Comparison of ENCODE assay signal across 18 cellular contexts in genomic region chr9:76574171-76574767, GRCh38.
DNase-seq lines count a peak whose midpoint lies in the region; ATAC-seq and TF ChIP-seq lines count a peak whose summit lies in the region.
"Had no signal": no experiment of that assay in that cellular context is flagged by ENCODE, and none has a peak within 500 bp of the region (broad histone marks: within the 10 kb centered on the region; RNA-seq: fewer than 3 reads in every experiment).

No MANE protein-coding gene starts in this region.

- no peak overlapping the region for H3K4me3 ChIP-seq in osteoblast (ENCODE audit: insufficient read depth, low read length)
- no peak overlapping the region for H3K4me3 ChIP-seq in PC-3 (ENCODE audit: low read length)
- H3K4me3 ChIP-seq: BLaER1, testis had no signal

- no peaks in the 10 kb centered on the region for H3K9me2 ChIP-seq in PC-3 (replicated peaks; ENCODE audit: low read length)

- H3K9me3 ChIP-seq in osteoblast (ENCODE audit: low read depth, low read length) (peaks cover 5% of the 10 kb centered on the region), PC-3 (ENCODE audit: low read length) (no peaks in the 10 kb centered on the region)
- H3K9me3 ChIP-seq: testis had no signal

- H3K4me3 Mint-ChIP-seq in activated T-helper 2 cell treated with anti-CD3 and anti-CD28 coated beads, Interferon-gamma antibody, Interleukin-2, Interleukin-4, amounts not matched to agents 10 μg/mL and 5 μg/mL and 100 μg/mL, durations not matched to agents 14 hours and 24 hours and 36 hours (ENCODE audit: low read depth): no peak overlapping the region

- H3K79me2 ChIP-seq in osteoblast (ENCODE audit: insufficient read depth, low read length) (no peaks in the 10 kb centered on the region), PC-3 (ENCODE audit: low read length) (no peaks in the 10 kb centered on the region)

- H3K4me2 ChIP-seq in osteoblast (ENCODE audit: insufficient read depth, low read length): no peak overlapping the region
- H3K4me2 ChIP-seq in PC-3 (ENCODE audit: low read length): no peak overlapping the region
- H3K4me2 ChIP-seq: BLaER1 had no signal

- H3F3A ChIP-seq in PC-3 (ENCODE audit: low read length, unreplicated experiment): no peaks in the 10 kb centered on the region

- POLR2A ChIA-PET in PC-3 (lab: Charles Lee; ENCODE audit: unreplicated experiment): no interaction called here

- H2AFZ ChIP-seq in osteoblast (ENCODE audit: low read length) (no peak overlapping the region), PC-3 (ENCODE audit: low read length) (no peak overlapping the region)

- ATAC-seq in PC-3 (no peak), SK-N-SH treated with all-trans-retinoic acid at 6 μM for 48 hours (no peak)

- H3K27ac ChIP-seq in osteoblast (ENCODE audit: low read depth, low read length) (peak overlapping the region; percentile 13), PC-3 (ENCODE audit: low read length) (no peak overlapping the region)
- H3K27ac ChIP-seq: 22Rv1, BLaER1, testis had no signal

- no peaks in the 10 kb centered on the region for H3K36me3 Mint-ChIP-seq in activated T-helper 2 cell treated with anti-CD3 and anti-CD28 coated beads, Interferon-gamma antibody, Interleukin-2, Interleukin-4, amounts not matched to agents 10 μg/mL and 5 μg/mL and 100 μg/mL, durations not matched to agents 14 hours and 24 hours and 36 hours (ENCODE audit: low read depth)

- BruUV-seq in PC-3 (replicated peaks; lab: Mats Ljungman, UMichigan): no TSS peak

- CTCF ChIA-PET in PC-3 (lab: Charles Lee): no interaction called here

- H3K27ac Mint-ChIP-seq in activated T-helper 2 cell treated with anti-CD3 and anti-CD28 coated beads, Interferon-gamma antibody, Interleukin-2, Interleukin-4, amounts not matched to agents 10 μg/mL and 5 μg/mL and 100 μg/mL, durations not matched to agents 14 hours and 24 hours and 36 hours: peak overlapping the region; percentile 28

- H3K27me3 Mint-ChIP-seq in activated T-helper 2 cell treated with anti-CD3 and anti-CD28 coated beads, Interferon-gamma antibody, Interleukin-2, Interleukin-4, amounts not matched to agents 10 μg/mL and 5 μg/mL and 100 μg/mL, durations not matched to agents 14 hours and 24 hours and 36 hours (ENCODE audit: low read depth): no peaks in the 10 kb centered on the region

- intact Hi-C loops in activated T-helper 2 cell treated with anti-CD3 and anti-CD28 coated beads, Interferon-gamma antibody, Interleukin-2, Interleukin-4, amounts not matched to agents 10 μg/mL and 5 μg/mL and 100 μg/mL, durations not matched to agents 14 hours and 24 hours and 36 hours (cut with micrococcal nuclease): loop anchor here (10.0 kb wide), 1 partner anchor 549 kb away; no protein-coding TSS in a partner anchor
- intact Hi-C loops in PC-3 (cut with micrococcal nuclease) (no loop called here), posterior vena cava (cut with DNase I) (no loop called here)

- H3K4me1 ChIP-seq in osteoblast (ENCODE audit: insufficient read depth, low read length) (peaks cover 32% of the 10 kb centered on the region), PC-3 (ENCODE audit: insufficient read depth, low read length) (no peaks in the 10 kb centered on the region)
- H3K4me1 ChIP-seq: testis had no signal

- H3K9me3 Mint-ChIP-seq in activated T-helper 2 cell treated with anti-CD3 and anti-CD28 coated beads, Interferon-gamma antibody, Interleukin-2, Interleukin-4, amounts not matched to agents 10 μg/mL and 5 μg/mL and 100 μg/mL, durations not matched to agents 14 hours and 24 hours and 36 hours: peaks cover 10% of the 10 kb centered on the region

- TF ChIP-seq CTCF in osteoblast (IDR thresholded peaks at IDR 0.05; ENCODE audit: extremely low read depth, low read depth, low read length): no peak
- TF ChIP-seq CTCF in PC-3 (conservative IDR thresholded peaks at IDR 0.05; ENCODE audit: low read depth, low read length): no peak

- peaks cover 41% of the 10 kb centered on the region for H3K4me1 Mint-ChIP-seq in activated T-helper 2 cell treated with anti-CD3 and anti-CD28 coated beads, Interferon-gamma antibody, Interleukin-2, Interleukin-4, amounts not matched to agents 10 μg/mL and 5 μg/mL and 100 μg/mL, durations not matched to agents 14 hours and 24 hours and 36 hours (ENCODE audit: low read depth)

- no peak overlapping the region for H3K9ac ChIP-seq in PC-3 (ENCODE audit: low read length)
- H3K9ac ChIP-seq: BLaER1 had no signal

- H3K27me3 ChIP-seq in osteoblast (ENCODE audit: insufficient read depth, low read length) (no peaks in the 10 kb centered on the region), PC-3 (ENCODE audit: low read length) (peaks cover 15% of the 10 kb centered on the region; the same call in 1 of the 2 replicates)
- H3K27me3 ChIP-seq: testis had no signal

- H3K36me3 ChIP-seq in osteoblast (ENCODE audit: insufficient read depth, low read length): no peaks in the 10 kb centered on the region
- no peaks in the 10 kb centered on the region for H3K36me3 ChIP-seq in PC-3 (ENCODE audit: low read depth, low read length)
- H3K36me3 ChIP-seq: BLaER1 had no signal

- DNase-seq in SIG-M5 treated with dmso at 0.1 percent for 504 hours (lab: John Stamatoyannopoulos, UW; ENCODE audit: unreplicated experiment) (peak; percentile 58), SIG-M5 (lab: John Stamatoyannopoulos, UW) (no peak), NOMO-1 (lab: John Stamatoyannopoulos, UW; ENCODE audit: unreplicated experiment in 2 of 2) (peak; percentile 54 to 56), osteoblast (ENCODE audit: insufficient read length, low spot score, missing footprints) (no peak), PC-3 (no peak), posterior vena cava (ENCODE audit: low spot score) (no peak)
- no peak for DNase-seq in activated T-helper 2 cell treated with anti-CD3 and anti-CD28 coated beads, Interferon-gamma antibody, Interleukin-2, Interleukin-4, amounts not matched to agents 10 μg/mL and 5 μg/mL and 100 μg/mL, durations not matched to agents 14 hours and 24 hours and 36 hours (ENCODE audit: low spot score)
- DNase-seq: activated CD4-positive, alpha-beta T cell treated with anti-CD3 and anti-CD28 coated beads for 48 hours; activated T-cell treated with anti-CD3 and anti-CD28 coated beads, Interleukin-2, amount 50 U/mL, for 1 hour; dermis blood vessel endothelial cell; NCI-H187; NCI-H446; stimulated activated CD4-positive, alpha-beta T cell treated with anti-CD3 and anti-CD28 coated beads, Interleukin-12 subunit alpha, Interleukin-12 subunit beta, amount 100 ng/mL, for 4 hours; T1000; testis had no signal

- H4K20me1 ChIP-seq in osteoblast (ENCODE audit: insufficient read depth, low read length) (no peaks in the 10 kb centered on the region), PC-3 (ENCODE audit: low read length) (no peaks in the 10 kb centered on the region)
- H4K20me1 ChIP-seq: BLaER1 had no signal

TF ChIP-seq in SK-N-SH treated with all-trans-retinoic acid at 6 μM for 48 hours, 23 proteins besides CTCF, POLR2A, EP300 and RAD21:
- no peak for TF ChIP-seq ZNF70 (CRISPR knock-in tag; IDR thresholded peaks at IDR 0.05)
- no peak for TF ChIP-seq GLIS3 (CRISPR knock-in tag; IDR thresholded peaks at IDR 0.05)
- no peak for TF ChIP-seq TCF4 (CRISPR knock-in tag; IDR thresholded peaks at IDR 0.05; ENCODE audit: borderline replicate concordance)
- no peak for TF ChIP-seq ISL1 (CRISPR knock-in tag; IDR thresholded peaks at IDR 0.05)
- TF ChIP-seq POU6F1 (CRISPR knock-in tag; IDR thresholded peaks at IDR 0.05; ENCODE audit: borderline replicate concordance, low read depth): no peak
- no peak for TF ChIP-seq CSDC2 (CRISPR knock-in tag; IDR thresholded peaks at IDR 0.05)

Comparison
In these comparisons a context has a peak if more than half of its experiments do, and no peak if none do; other contexts are left out.
1. DNase-seq: peak in SIG-M5 treated with dmso at 0.1 percent for 504 hours (single experiment) and NOMO-1 (2 of 2); none in SIG-M5 (single experiment), activated T-helper 2 cell treated with anti-CD3 and anti-CD28 coated beads, Interferon-gamma antibody, Interleukin-2, Interleukin-4, amounts not matched to agents 10 μg/mL and 5 μg/mL and 100 μg/mL, durations not matched to agents 14 hours and 24 hours and 36 hours (single experiment), osteoblast (single experiment), PC-3 (single experiment) and posterior vena cava (single experiment).